Comparison of ENCODE assay signal across 8 cellular contexts in the genomic region with DNA sequence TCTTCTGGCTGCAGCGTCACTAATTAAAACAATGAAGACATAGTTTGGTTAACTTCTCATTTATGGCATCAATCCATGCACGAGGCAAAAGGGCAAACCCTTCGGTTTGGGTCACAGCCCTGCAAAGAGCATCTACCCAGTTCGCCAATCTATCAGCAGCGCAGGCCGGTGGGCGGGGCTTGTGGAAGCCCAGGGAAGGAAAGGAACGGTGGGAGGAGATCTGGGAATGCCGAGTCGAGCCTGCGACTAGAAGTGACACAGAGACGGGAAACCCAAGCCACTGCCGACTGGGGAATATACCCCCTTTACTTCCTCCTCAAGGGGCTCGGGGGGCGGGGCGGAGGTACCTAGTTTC. TPM values are rescaled to one million over a fixed set of nuclear protein-coding genes. Genes with fewer than 3 reads are reported as not detected.
A peak's percentile ranks its signal among the peaks of the same experiment; 100 is the strongest.
DNase-seq lines count a peak whose midpoint lies in the region; ATAC-seq and TF ChIP-seq lines count a peak whose summit lies in the region.

No MANE protein-coding gene starts in this region.

- peak overlapping the region; percentile 91 to 92 for H3K4me3 ChIP-seq in cardiac fibroblast (replicated peaks in 1 of 2; ENCODE audit: low read depth in 2 of 2, low read length in 2 of 2)

- peaks cover 25% of the 10 kb centered on the region for H3K4me1 Mint-ChIP-seq in T-helper 17 cell

- no peak for TF ChIP-seq CTCF in cardiac fibroblast (IDR thresholded peaks at IDR 0.05; ENCODE audit: low read depth, low read length)

- peak overlapping the region; percentile 99 for H3K27ac Mint-ChIP-seq in T-helper 17 cell

- H3K36me3 Mint-ChIP-seq in T-helper 17 cell (ENCODE audit: low read depth): peaks cover 4% of the 10 kb centered on the region

- H3K4me3 Mint-ChIP-seq in T-helper 17 cell: peak overlapping the region; percentile 100

- peaks cover 17% of the 10 kb centered on the region for H3K27me3 Mint-ChIP-seq in T-helper 17 cell

- H3K9me3 ChIP-seq in T-helper 17 cell (ENCODE audit: control insufficient read depth, low read length, poor library complexity, severe bottlenecking): no peaks in the 10 kb centered on the region

- peak; percentile 24 for ATAC-seq in HG02798 (IDR thresholded peaks at IDR 0.05; ENCODE audit: poor library complexity, unreplicated experiment)
- peak; percentile 34 for ATAC-seq in T-helper 17 cell

- DNase-seq in NK-92 treated with Interleukin-12 subunit alpha and Interleukin-12 subunit beta, amount 100 ng/mL, for 24 hours (lab: John Stamatoyannopoulos, UW): peak; percentile 57
- DNase-seq in NK-92 (lab: John Stamatoyannopoulos, UW; ENCODE audit: unreplicated experiment) (no peak), NCI-H146 (lab: John Stamatoyannopoulos, UW) (peak; percentile 91), T-helper 17 cell (peak; percentile 30 to 49 (median 43)), cardiac fibroblast (ENCODE audit: low read depth in 2 of 2) (peak; percentile 78 to 83), iris pigment epithelial cell (ENCODE audit: low read depth) (peak; percentile 62), smooth muscle cell of the brain vasculature (ENCODE audit: low read depth, low spot score) (peak; percentile 35)

RNA-seq across cellular contexts. Expression of gene KICS2, which starts 0.5 kb away (rescaled TPM):
- total RNA-seq in T-helper 17 cell: 10 to 100 TPM; 18.0 to 19.7 TPM
